ENCODE assay signal across 9 cellular contexts in genomic region chr1:26283871-26284596, GRCh38. TPM values are rescaled to one million over a fixed set of nuclear protein-coding genes. Genes with fewer than 3 reads are reported as not detected.
DNase-seq lines count a peak whose midpoint lies in the region; ATAC-seq lines count a peak whose summit lies in the region.
"Had no signal": no experiment of that assay in that cellular context is flagged by ENCODE, and none has a peak within 500 bp of the region (broad histone marks: within the 10 kb centered on the region; RNA-seq: fewer than 3 reads in every experiment).

No MANE protein-coding gene starts in this region.

- H3K27ac ChIP-seq in subcutaneous abdominal adipose tissue (ENCODE audit: low read depth, low read length): peak overlapping the region; percentile 54

- H3K27me3 Mint-ChIP-seq in activated CD4-positive, alpha-beta T cell treated with anti-CD3 and anti-CD28 coated beads, Interleukin-2, amount 10 ng/mL, durations not matched to agents 7 days and 5 days: no peaks in the 10 kb centered on the region
- no peaks in the 10 kb centered on the region for H3K27me3 Mint-ChIP-seq in activated T-cell treated with anti-CD3 and anti-CD28 coated beads, Interleukin-2, amount 50 U/mL, for 24 hours
- H3K27me3 Mint-ChIP-seq in immature natural killer cell (ENCODE audit: low read depth in 3 of 3): peaks cover 4 to 9% (median 9%) of the 10 kb centered on the region in 3 donors

- H3K36me3 Mint-ChIP-seq in activated CD4-positive, alpha-beta T cell treated with anti-CD3 and anti-CD28 coated beads, Interleukin-2, amount 10 ng/mL, durations not matched to agents 7 days and 5 days (ENCODE audit: low read depth): peaks cover 57% of the 10 kb centered on the region
- H3K36me3 Mint-ChIP-seq in activated T-cell treated with anti-CD3 and anti-CD28 coated beads, Interleukin-2, amount 50 U/mL, for 24 hours (ENCODE audit: low read depth): peaks cover 66% of the 10 kb centered on the region
- H3K36me3 Mint-ChIP-seq in immature natural killer cell: peaks cover 0 to 9% (median 8%) of the 10 kb centered on the region in 3 donors

- no peaks in the 10 kb centered on the region for H3K9me3 Mint-ChIP-seq in activated CD4-positive, alpha-beta T cell treated with anti-CD3 and anti-CD28 coated beads, Interleukin-2, amount 10 ng/mL, durations not matched to agents 7 days and 5 days
- H3K9me3 Mint-ChIP-seq in activated T-cell treated with anti-CD3 and anti-CD28 coated beads, Interleukin-2, amount 50 U/mL, for 24 hours: no peaks in the 10 kb centered on the region
- H3K9me3 Mint-ChIP-seq in immature natural killer cell: no peaks in the 10 kb centered on the region

- ATAC-seq in HG03175 (IDR thresholded peaks at IDR 0.05; ENCODE audit: unreplicated experiment): no peak

- H3K27me3 ChIP-seq in subcutaneous abdominal adipose tissue (ENCODE audit: control insufficient read depth in 5 of 5, insufficient read depth in 4 of 5, low read length in 5 of 5): no peaks in the 10 kb centered on the region

- H3K4me1 ChIP-seq in subcutaneous abdominal adipose tissue (ENCODE audit: control insufficient read depth in 5 of 5, insufficient read depth in 5 of 5, low read length in 5 of 5): peaks cover 17 to 89% (median 80%) of the 10 kb centered on the region in 5 donors

- POLR2A ChIA-PET in activated CD4-positive, alpha-beta T cell treated with anti-CD3 and anti-CD28 coated beads, Interleukin-2, amount 10 ng/mL, durations not matched to agents 7 days and 5 days (lab: Charles Lee): interaction anchor here (1.0 to 2.1 kb wide), 3 partner anchors 34 to 94 kb away, joined by 4 to 12 read pairs (median 9); partner anchors contain the start of gene CD52

- peak overlapping the region; percentile 97 for H3K27ac Mint-ChIP-seq in activated CD4-positive, alpha-beta T cell treated with anti-CD3 and anti-CD28 coated beads, Interleukin-2, amount 10 ng/mL, durations not matched to agents 7 days and 5 days
- peak overlapping the region; percentile 98 for H3K27ac Mint-ChIP-seq in activated T-cell treated with anti-CD3 and anti-CD28 coated beads, Interleukin-2, amount 50 U/mL, for 24 hours
- H3K27ac Mint-ChIP-seq in immature natural killer cell: peak overlapping the region; percentile 81 to 99 (median 98)

- peaks cover 88% of the 10 kb centered on the region for H3K4me1 Mint-ChIP-seq in activated CD4-positive, alpha-beta T cell treated with anti-CD3 and anti-CD28 coated beads, Interleukin-2, amount 10 ng/mL, durations not matched to agents 7 days and 5 days
- H3K4me1 Mint-ChIP-seq in activated T-cell treated with anti-CD3 and anti-CD28 coated beads, Interleukin-2, amount 50 U/mL, for 24 hours (ENCODE audit: low read depth): peaks cover 90% of the 10 kb centered on the region
- peaks cover 91% of the 10 kb centered on the region in 2 donors for H3K4me1 Mint-ChIP-seq in immature natural killer cell

- H3K9ac ChIP-seq in subcutaneous abdominal adipose tissue (ENCODE audit: low read length in 5 of 5): peak overlapping the region in 1 of 5 donors; percentile 35

- peak overlapping the region; percentile 73 for H3K4me3 Mint-ChIP-seq in activated CD4-positive, alpha-beta T cell treated with anti-CD3 and anti-CD28 coated beads, Interleukin-2, amount 10 ng/mL, durations not matched to agents 7 days and 5 days
- H3K4me3 Mint-ChIP-seq in activated T-cell treated with anti-CD3 and anti-CD28 coated beads, Interleukin-2, amount 50 U/mL, for 24 hours: peak overlapping the region; percentile 68
- peak overlapping the region; percentile 51 to 85 (median 67) for H3K4me3 Mint-ChIP-seq in immature natural killer cell

- H3K9me3 ChIP-seq in subcutaneous abdominal adipose tissue (ENCODE audit: control insufficient read depth in 5 of 5, low read length in 5 of 5): no peaks in the 10 kb centered on the region

- H3K4me3 ChIP-seq in subcutaneous abdominal adipose tissue (ENCODE audit: low read depth in 1 of 5, low read length in 5 of 5): peak overlapping the region in 1 of 5 donors; percentile 4

- peaks cover 0 to 22% (median 9%) of the 10 kb centered on the region in 5 donors for H3K36me3 ChIP-seq in subcutaneous abdominal adipose tissue (ENCODE audit: control insufficient read depth in 5 of 5, insufficient read depth in 5 of 5, low read length in 5 of 5)

- no peak for DNase-seq in activated CD4-positive, alpha-beta T cell treated with anti-CD3 and anti-CD28 coated beads, Interleukin-2, amount 10 ng/mL, durations not matched to agents 7 days and 5 days
- DNase-seq in activated CD4-positive, alpha-beta T cell treated with anti-CD3 and anti-CD28 coated beads for 1 hour: no peak
- no peak for DNase-seq in activated T-cell treated with anti-CD3 and anti-CD28 coated beads, Interleukin-2, amount 50 U/mL, for 24 hours
- DNase-seq in immature natural killer cell (no peak), HK-2 (ENCODE audit: unreplicated experiment) (no peak)
- DNase-seq in effector CD4-positive, alpha-beta T cell: no peak

- CTCF ChIA-PET in activated CD4-positive, alpha-beta T cell treated with anti-CD3 and anti-CD28 coated beads, Interleukin-2, amount 10 ng/mL, durations not matched to agents 7 days and 5 days (lab: Charles Lee): interaction anchor here (0.8 to 21.4 kb wide), 22 partner anchors 8 to 133 kb away, joined by 3 to 442 read pairs (median 8); partner anchors contain the start of genes CD52, CEP85, LIN28A and UBXN11

RNA-seq across cellular contexts. Expression of gene SH3BGRL3, which starts 4.1 kb away (rescaled TPM):
- total RNA-seq in activated CD4-positive, alpha-beta T cell treated with anti-CD3 and anti-CD28 coated beads, Interleukin-2, amount 10 ng/mL, durations not matched to agents 7 days and 5 days: 100 to 1,000 TPM; 606 to 707 TPM
- 1,000 to 10,000 TPM; 1,203 to 2,040 (median 1,333) TPM for polyA plus RNA-seq in immature natural killer cell

RNA-seq across cellular contexts. Expression of gene UBXN11, which starts 22.4 kb away (rescaled TPM):
- total RNA-seq in activated CD4-positive, alpha-beta T cell treated with anti-CD3 and anti-CD28 coated beads, Interleukin-2, amount 10 ng/mL, durations not matched to agents 7 days and 5 days: 10 to 100 TPM; 48.6 to 51.3 TPM
- polyA plus RNA-seq in immature natural killer cell: 1 to 10 TPM; 5.7 to 8.8 (median 8.3) TPM

RNA-seq across cellular contexts. Expression of gene CD52, which starts 33.7 kb away (rescaled TPM):
- 1,000 to 10,000 TPM; 1,663 to 1,924 TPM for total RNA-seq in activated CD4-positive, alpha-beta T cell treated with anti-CD3 and anti-CD28 coated beads, Interleukin-2, amount 10 ng/mL, durations not matched to agents 7 days and 5 days
- polyA plus RNA-seq in immature natural killer cell: 1,000 to 10,000 TPM; 3,509 to 3,975 (median 3,639) TPM
- total RNA-seq: bronchial epithelial cell had no signal

RNA-seq across cellular contexts. Expression of gene CEP85, which starts 50.0 kb away (rescaled TPM):
- 10 to 100 TPM; 46.9 to 49.0 TPM for total RNA-seq in activated CD4-positive, alpha-beta T cell treated with anti-CD3 and anti-CD28 coated beads, Interleukin-2, amount 10 ng/mL, durations not matched to agents 7 days and 5 days
- 1 to 10 TPM; 4.0 to 6.9 (median 5.4) TPM for polyA plus RNA-seq in immature natural killer cell
